ENCODE assay signal across 8 cellular contexts in the genomic region with DNA sequence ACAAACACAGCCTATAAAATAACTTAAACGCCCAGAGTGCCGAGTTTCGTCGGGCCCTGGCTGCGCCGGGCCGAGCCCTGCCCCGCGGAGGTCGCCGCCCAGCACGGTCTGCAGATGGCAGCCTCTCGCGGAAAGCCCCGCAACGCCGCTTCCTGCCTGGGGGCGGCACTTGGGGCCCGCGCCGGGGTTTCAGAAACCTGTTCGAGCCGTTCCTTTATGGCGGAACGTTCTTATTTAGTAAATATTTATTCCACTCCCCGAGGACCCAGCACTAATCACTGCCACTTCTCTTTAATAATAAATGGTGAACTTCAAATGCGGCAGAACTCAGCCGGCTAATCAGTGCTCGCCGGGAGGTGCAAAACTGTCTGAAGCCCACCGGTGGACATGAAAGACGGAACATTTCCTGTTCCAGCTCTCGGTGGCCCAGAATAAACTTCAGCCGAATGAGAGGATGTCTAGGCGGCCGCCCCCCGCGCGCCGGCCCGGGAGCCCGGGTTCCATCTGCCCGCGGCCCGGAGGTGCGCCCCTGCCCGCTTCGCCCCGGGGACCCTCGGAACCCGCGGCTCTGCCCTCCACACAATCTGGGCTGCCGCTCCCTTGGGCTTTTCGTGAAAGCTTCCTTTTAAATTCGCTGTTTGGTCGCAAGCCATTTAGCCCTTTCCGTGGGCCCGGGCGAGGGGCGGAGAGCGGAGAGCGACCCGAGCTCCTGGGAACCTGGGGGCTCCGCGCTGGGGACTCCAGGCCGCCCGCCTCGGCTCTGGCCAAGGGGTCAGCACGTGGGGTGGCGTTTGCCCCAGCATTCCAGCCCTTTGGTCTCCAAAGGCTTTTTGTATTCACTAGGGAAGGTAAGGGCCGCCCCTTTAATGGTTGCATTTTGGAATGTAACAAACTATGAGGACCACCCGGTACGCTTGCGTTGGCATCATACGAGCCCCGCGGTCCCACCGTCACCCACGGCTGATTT.
DNase-seq lines count a peak whose midpoint lies in the region; ATAC-seq and TF ChIP-seq lines count a peak whose summit lies in the region.

No MANE protein-coding gene starts in this region.

- no peaks in the 10 kb centered on the region for H3K4me1 ChIP-seq in testis

- intact Hi-C loops in testis (cut with DNase I; ENCODE audit: low total_unique reads) = loop anchor here (10.0 kb wide), 1 partner anchor 968 kb away; a partner anchor contains a TSS

- TF ChIP-seq CTCF in fibroblast of mammary gland (conservative IDR thresholded peaks at IDR 0.05; ENCODE audit: control insufficient read depth, insufficient read depth, low read depth, low read length) (no peak), nephron (IDR thresholded peaks at IDR 0.05; ENCODE audit: unreplicated experiment in 3 of 3) (peak; percentile 27 to 50 (median 40)), testis (IDR thresholded peaks at IDR 0.05) (peak in 2 of 3 experiments; percentile 20 to 45)

- peak overlapping the region in 1 of 2 donors; percentile 44 for H3K27ac ChIP-seq in testis

- H3K36me3 ChIP-seq in testis (ENCODE audit: low read depth, missing control alignments) = no peaks in the 10 kb centered on the region

- H3K4me3 ChIP-seq in fibroblast of mammary gland (ENCODE audit: control insufficient read depth, low read depth, low read length) (peak overlapping the region; percentile 56), testis (peak overlapping the region; percentile 55 to 64)

- no peaks in the 10 kb centered on the region for H3K27me3 ChIP-seq in testis

- H3K9me3 Mint-ChIP-seq in nephron = no peaks in the 10 kb centered on the region

- peak overlapping the region; percentile 18 to 83 (median 67) for H3K27ac Mint-ChIP-seq in nephron

- ATAC-seq in GM18873 (IDR thresholded peaks at IDR 0.05; ENCODE audit: low FRiP score, unreplicated experiment) = peak; percentile 84
- ATAC-seq in HG03103 (IDR thresholded peaks at IDR 0.05; ENCODE audit: low read depth, unreplicated experiment) = peak; percentile 85

- H3K27me3 Mint-ChIP-seq in nephron (ENCODE audit: low read depth) = peaks cover 38% of the 10 kb centered on the region

- peak; percentile 59 for DNase-seq in Ammon's horn (ENCODE audit: low spot score)
- DNase-seq in NCI-H82 treated with DMSO at 0.1 percent for 48 hours (lab: John Stamatoyannopoulos, UW; ENCODE audit: unreplicated experiment) = peak; percentile 28
- DNase-seq in activated T-cell treated with anti-CD3 and anti-CD28 coated beads, Interleukin-2, amount 50 U/mL, for 48 hours = peak; percentile 71 to 75
- DNase-seq in fibroblast of mammary gland (ENCODE audit: low read depth) = peak; percentile 19
- peak; percentile 67 for DNase-seq in testis

- H3K9me3 ChIP-seq in testis = no peaks in the 10 kb centered on the region

- H3K4me3 Mint-ChIP-seq in nephron = peak overlapping the region; percentile 75 to 88 (median 79)

- peaks cover 6% of the 10 kb centered on the region for H3K4me1 Mint-ChIP-seq in nephron

- WGBS in testis, 2 donors = 1% methylated on average over 41 to 79 of the region's 79 CpGs

- TF ChIP-seq POLR2A in testis (IDR thresholded peaks at IDR 0.05) = no peak

- no peaks in the 10 kb centered on the region for H3K36me3 Mint-ChIP-seq in nephron (ENCODE audit: low read depth)

Comparison
In these comparisons a context has a peak if more than half of its experiments do, and no peak if none do; other contexts are left out.
1. DNase-seq: peak in every context shown above with its lines; median percentile 73 in activated T-cell treated with anti-CD3 and anti-CD28 coated beads, Interleukin-2, amount 50 U/mL, for 48 hours; 67 in testis; 59 in Ammon's horn; 28 in NCI-H82 treated with DMSO at 0.1 percent for 48 hours; 19 in fibroblast of mammary gland.